Comparison of ENCODE assay signal across 11 cellular contexts in the genomic region with DNA sequence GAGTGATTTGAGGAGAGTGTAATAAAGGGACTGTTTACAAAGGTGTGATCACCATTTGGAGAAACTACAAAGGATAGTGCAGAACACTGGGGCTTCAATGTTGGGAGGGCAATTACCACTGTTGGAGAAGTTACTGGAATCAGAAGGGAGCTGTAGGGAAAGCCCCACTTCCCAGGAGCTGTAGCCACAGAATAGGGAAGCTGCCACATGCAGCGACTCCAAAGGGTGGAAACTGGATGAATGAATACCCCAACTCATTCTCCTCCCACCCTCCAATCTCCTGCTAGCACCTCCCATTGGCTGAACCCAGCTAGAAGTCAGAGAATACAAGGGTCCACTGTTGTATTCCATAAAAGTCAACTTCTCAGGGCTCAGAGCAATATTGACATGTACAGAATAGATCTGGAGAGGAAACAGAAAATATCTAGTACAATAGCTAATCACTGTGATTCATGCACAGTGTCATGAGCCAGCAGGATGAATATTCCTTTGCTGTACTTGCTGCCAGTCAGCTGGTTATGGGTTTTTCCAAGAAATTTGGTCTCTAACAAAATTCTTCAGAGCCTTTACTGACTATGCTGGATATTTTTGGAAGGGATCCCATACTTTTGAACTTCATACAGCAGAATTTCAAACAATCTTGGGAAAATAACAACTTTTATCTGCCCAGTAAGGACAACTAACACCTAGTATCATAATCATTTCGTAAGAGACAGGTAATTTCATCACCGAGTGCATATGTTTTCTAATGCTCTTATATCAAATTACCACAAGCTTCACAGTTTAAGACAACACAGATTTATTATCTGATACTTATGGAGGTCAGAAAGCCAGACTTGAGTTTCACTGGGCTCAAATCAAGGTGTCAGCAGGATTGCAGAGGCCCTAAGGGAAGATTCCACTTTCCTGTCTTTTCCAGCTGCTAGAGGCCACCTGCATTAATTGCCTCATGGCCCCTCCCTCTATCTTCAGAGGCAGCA. TPM values are rescaled to one million over a fixed set of nuclear protein-coding genes. Genes with fewer than 3 reads are reported as not detected.
DNase-seq lines count a peak whose midpoint lies in the region.
"Had no signal": no experiment of that assay in that cellular context is flagged by ENCODE, and none has a peak within 500 bp of the region (broad histone marks: within the 10 kb centered on the region; RNA-seq: fewer than 3 reads in every experiment).

No MANE protein-coding gene starts in this region.

- DNase-seq in Ammon's horn (ENCODE audit: low spot score) (peak; percentile 17), NCI-H226 (peak; percentile 73), dedifferentiated amniotic fluid mesenchymal stem cell (ENCODE audit: extremely low spot score) (peak; percentile 58), lung microvascular endothelial cell (ENCODE audit: low read depth in 2 of 2) (peak; percentile 61 to 75), NCI-H526 (lab: John Stamatoyannopoulos, UW) (no peak), T1000 (lab: John Stamatoyannopoulos, UW) (no peak)
- no peak for DNase-seq in activated T-cell treated with anti-CD3 and anti-CD28 coated beads, Interleukin-2, amount 50 U/mL, for 1 hour
- DNase-seq in stimulated activated CD4-positive, alpha-beta T cell treated with anti-CD3 and anti-CD28 coated beads, Interleukin-12 subunit alpha, Interleukin-12 subunit beta, amount 100 ng/mL, for 4 hours, result no peak
- DNase-seq: activated CD4-positive, alpha-beta memory T cell treated with anti-CD3 and anti-CD28 coated beads for 36 hours; heart right ventricle; occipital lobe had no signal

RNA-seq across cellular contexts. Expression of gene PDCD1LG2, which starts 39.6 kb away (rescaled TPM):
- 1.4 and 1.5 TPM in 2 replicates for total RNA-seq in lung microvascular endothelial cell

Comparison
In these comparisons a context has a peak if more than half of its experiments do, and no peak if none do; other contexts are left out.
1. DNase-seq: peak in Ammon's horn (single experiment), NCI-H226 (single experiment), dedifferentiated amniotic fluid mesenchymal stem cell (single experiment) and lung microvascular endothelial cell (2 of 2); none in activated T-cell treated with anti-CD3 and anti-CD28 coated beads, Interleukin-2, amount 50 U/mL, for 1 hour (single experiment), stimulated activated CD4-positive, alpha-beta T cell treated with anti-CD3 and anti-CD28 coated beads, Interleukin-12 subunit alpha, Interleukin-12 subunit beta, amount 100 ng/mL, for 4 hours (single experiment), NCI-H526 (0 of 2) and T1000 (single experiment).